Comparison of ENCODE assay signal across 11 cellular contexts in genomic region chr5:148403344-148403743, GRCh38. TPM values are rescaled to one million over a fixed set of nuclear protein-coding genes. Genes with fewer than 3 reads are reported as not detected.
A peak's percentile ranks its signal among the peaks of the same experiment; 100 is the strongest.
DNase-seq lines count a peak whose midpoint lies in the region; ATAC-seq and TF ChIP-seq lines count a peak whose summit lies in the region.
"Had no signal": no experiment of that assay in that cellular context is flagged by ENCODE, and none has a peak within 500 bp of the region (broad histone marks: within the 10 kb centered on the region; RNA-seq: fewer than 3 reads in every experiment).

No MANE protein-coding gene starts in this region.

- no peak overlapping the region for H3K4me3 ChIP-seq in upper lobe of left lung

- TF ChIP-seq EP300 in upper lobe of left lung (IDR thresholded peaks at IDR 0.05), result peak in 1 of 4 donors; percentile 54

- intact Hi-C loops in Right ventricle myocardium inferior (cut with DNase I), result no loop called here
- intact Hi-C loops in cardiac septum (cut with DNase I), result no loop called here

- H3K9me3 ChIP-seq in upper lobe of left lung, result no peaks in the 10 kb centered on the region

- no peak for DNase-seq in Right ventricle myocardium inferior (ENCODE audit: missing footprints)
- no peak for DNase-seq in cardiac septum (ENCODE audit: low spot score)
- DNase-seq in OCI-M1 (lab: John Stamatoyannopoulos, UW), result peak; percentile 65
- no peak for DNase-seq in upper lobe of left lung
- no peak for DNase-seq in SW 1271 (lab: John Stamatoyannopoulos, UW)
- DNase-seq in NCI-H146 (lab: John Stamatoyannopoulos, UW), result no peak
- no peak for DNase-seq in AG20443 (ENCODE audit: low spot score)
- DNase-seq: activated T-cell treated with anti-CD3 and anti-CD28 coated beads, Interleukin-2, amount 50 U/mL, for 48 hours; small intestine had no signal

- no peak for TF ChIP-seq POLR2A in upper lobe of left lung (IDR thresholded peaks at IDR 0.05)

- H3K4me1 ChIP-seq in upper lobe of left lung, result peaks cover 9 to 46% (median 36%) of the 10 kb centered on the region in 4 donors

- no peaks in the 10 kb centered on the region for H3K27me3 ChIP-seq in upper lobe of left lung

- no peak for TF ChIP-seq CTCF in upper lobe of left lung (IDR thresholded peaks at IDR 0.05)

- H3K27ac ChIP-seq in upper lobe of left lung, result peak overlapping the region in 3 of 4 donors; percentile 53 to 62 (median 58)
- H3K27ac ChIP-seq: RWPE1 had no signal

- ATAC-seq in Right ventricle myocardium inferior (peak; percentile 37), HG02938 (IDR thresholded peaks at IDR 0.05; ENCODE audit: unreplicated experiment) (peak; percentile 88), upper lobe of left lung (ENCODE audit: low FRiP score in 2 of 2) (peak; percentile 65 to 78)

- peaks cover 4 to 84% (median 31%) of the 10 kb centered on the region in 4 donors for H3K36me3 ChIP-seq in upper lobe of left lung

RNA-seq across cellular contexts. Expression of gene FBXO38, which starts 19.6 kb away (rescaled TPM):
- total RNA-seq in Right ventricle myocardium inferior, result 32.8 TPM
- 61.3 TPM for total RNA-seq in cardiac septum
- 100 to 1,000 TPM in 2 of 6 donors, 10 to 100 TPM in 4; 33.0 to 103 (median 61.6) TPM for total RNA-seq in upper lobe of left lung

Comparison
In these comparisons a context has a peak if more than half of its experiments do, and no peak if none do; other contexts are left out.
1. ATAC-seq: peak in every context shown above with its lines; median percentile 88 in HG02938; 72 in upper lobe of left lung; 37 in Right ventricle myocardium inferior.